ENCODE assay signal across 16 cellular contexts in genomic region chr6:110626442-110626841, GRCh38.
"Had no signal": no experiment of that assay in that cellular context is flagged by ENCODE, and none has a peak within 500 bp of the region (broad histone marks: within the 10 kb centered on the region; RNA-seq: fewer than 3 reads in every experiment).

No MANE protein-coding gene starts in this region.

- H3K4me3 ChIP-seq: heart left ventricle, suprapubic skin, thyroid gland, upper lobe of left lung, uterus had no signal

- H3K4me3 Mint-ChIP-seq: naive thymus-derived CD8-positive, alpha-beta T cell; stimulated activated effector memory CD8-positive, alpha-beta T cell treated with anti-CD3 and anti-CD28 coated beads, Interleukin-12 subunit alpha, Interleukin-12 subunit beta, amount 100 ng/mL, for 72 hours had no signal

- H3K4me1 ChIP-seq: suprapubic skin, thyroid gland, upper lobe of left lung, uterus had no signal

- H3K27ac Mint-ChIP-seq: stimulated activated effector memory CD8-positive, alpha-beta T cell treated with anti-CD3 and anti-CD28 coated beads, Interleukin-12 subunit alpha, Interleukin-12 subunit beta, amount 100 ng/mL, for 72 hours had no signal

- H3K27me3 Mint-ChIP-seq: naive thymus-derived CD8-positive, alpha-beta T cell had no signal

- H3K9me3 ChIP-seq: heart left ventricle, neutrophil, suprapubic skin, thyroid gland, upper lobe of left lung, uterus had no signal

- H3K4me1 Mint-ChIP-seq: naive thymus-derived CD8-positive, alpha-beta T cell; stimulated activated effector memory CD8-positive, alpha-beta T cell treated with anti-CD3 and anti-CD28 coated beads, Interleukin-12 subunit alpha, Interleukin-12 subunit beta, amount 100 ng/mL, for 72 hours had no signal

- H3K27me3 ChIP-seq: heart left ventricle, neutrophil, suprapubic skin, thyroid gland, upper lobe of left lung, uterus had no signal

- DNase-seq: effector memory CD4-positive, alpha-beta T cell; heart left ventricle; hippocampal formation; left colon; naive thymus-derived CD8-positive, alpha-beta T cell; right cardiac atrium; stimulated activated CD4-positive, alpha-beta T cell treated with anti-CD3 and anti-CD28 coated beads, Interleukin-4, amount 100 ng/mL, for 1 hour; stimulated activated CD8-positive, alpha-beta memory T cell treated with anti-CD3 and anti-CD28 coated beads, Interleukin-4, amount 100 ng/mL, for 48 hours; stimulated activated naive CD8-positive, alpha-beta T cell treated with anti-CD3 and anti-CD28 coated beads, Interleukin-15, Interleukin-2, amounts not matched to agents 100 U/mL and 50 U/mL, for 24 hours; thyroid gland; upper lobe of left lung; uterus had no signal

- H3K36me3 ChIP-seq: uterus had no signal

- H3K27ac ChIP-seq: neutrophil, suprapubic skin, thyroid gland, upper lobe of left lung, uterus had no signal

- ATAC-seq: esophagus mucosa; left colon; naive thymus-derived CD8-positive, alpha-beta T cell; right cardiac atrium; stimulated activated effector memory CD8-positive, alpha-beta T cell treated with anti-CD3 and anti-CD28 coated beads, Interleukin-12 subunit alpha, Interleukin-12 subunit beta, amount 100 ng/mL, for 72 hours; stimulated activated naive CD8-positive, alpha-beta T cell treated with anti-CD3 and anti-CD28 coated beads, Interleukin-15, Interleukin-2, amounts not matched to agents 100 U/mL and 50 U/mL, for 24 hours had no signal
